ENCODE assay signal across 1 cellular context in genomic region chr22:21001601-21002325, GRCh38.
TF ChIP-seq lines count a peak whose summit lies in the region.

TSS of gene THAP7 (minus strand) at chr22:21002118. CDS start at chr22:21001911, 207 bp downstream.

TF ChIP-seq in SK-N-SH, 30 proteins besides CTCF, POLR2A, EP300 and RAD21 (continued from another document):
- TF ChIP-seq USF2 (IDR thresholded peaks at IDR 0.05; ENCODE audit: borderline replicate concordance, low read depth, low read length) (no peak), CHD2 (IDR thresholded peaks at IDR 0.05; ENCODE audit: low read length, partially characterized antibody) (peak; percentile 98), FOSL2 (IDR thresholded peaks at IDR 0.05; ENCODE audit: borderline replicate concordance, low read depth) (no peak), MXI1 (IDR thresholded peaks at IDR 0.05; ENCODE audit: low read depth, low read length) (peak; percentile 92), ZBTB33 (IDR thresholded peaks at IDR 0.05; ENCODE audit: borderline replicate concordance, low read depth) (peak; percentile 98)
